8 cellular contexts compared by ENCODE assay signal in genomic region chrY:17459753-17460152, GRCh38.
A peak's percentile ranks its signal among the peaks of the same experiment; 100 is the strongest.
DNase-seq lines count a peak whose midpoint lies in the region; ATAC-seq, FAIRE-seq and TF ChIP-seq lines count a peak whose summit lies in the region.
"Not testable (repeated sequence)": the region's sequence is repeated elsewhere in the genome, so short reads cannot be mapped to it uniquely, and the experiment has no call there.

No MANE protein-coding gene starts in this region.

- not testable (repeated sequence) for H3K9me3 ChIP-seq in DND-41 (ENCODE audit: insufficient read depth, low read length, severe bottlenecking); naive thymus-derived CD4-positive, alpha-beta T cell (ENCODE audit: control insufficient read depth in 2 of 3, low read length in 3 of 3)

- not testable (repeated sequence) for H3K27ac ChIP-seq in DND-41 (ENCODE audit: low read length); naive thymus-derived CD4-positive, alpha-beta T cell (ENCODE audit: low read depth, low read length)

- not testable (repeated sequence) for H3K4me3 ChIP-seq in DND-41 (ENCODE audit: low read depth in 1 of 2, low read length in 2 of 2); naive thymus-derived CD4-positive, alpha-beta T cell (ENCODE audit: low read length)

- not testable (repeated sequence) for H3K9ac ChIP-seq in DND-41 (ENCODE audit: low read depth, low read length)

- H3K4me1 Mint-ChIP-seq in activated T-helper 17 cell treated with anti-CD3 and anti-CD28 coated beads, Interleukin-2, amount 50 U/mL, for 72 hours; naive thymus-derived CD4-positive, alpha-beta T cell: not testable (repeated sequence)

- not testable (repeated sequence) for H3K9me3 Mint-ChIP-seq in activated T-helper 17 cell treated with anti-CD3 and anti-CD28 coated beads, Interleukin-2, amount 50 U/mL, for 72 hours; naive thymus-derived CD4-positive, alpha-beta T cell

- not testable (repeated sequence) for DNase-seq in DND-41; GM19239 (ENCODE audit: insufficient read length, low spot score); naive thymus-derived CD4-positive, alpha-beta T cell

- H3K36me3 ChIP-seq in DND-41 (ENCODE audit: insufficient read depth, low read length); naive thymus-derived CD4-positive, alpha-beta T cell (ENCODE audit: control insufficient read depth in 2 of 3, insufficient read depth in 3 of 3, low read length in 3 of 3): not testable (repeated sequence)

- H3K27ac Mint-ChIP-seq in activated T-helper 17 cell treated with anti-CD3 and anti-CD28 coated beads, Interleukin-2, amount 50 U/mL, for 72 hours; naive thymus-derived CD4-positive, alpha-beta T cell: not testable (repeated sequence)

- H3K27me3 Mint-ChIP-seq in activated T-helper 17 cell treated with anti-CD3 and anti-CD28 coated beads, Interleukin-2, amount 50 U/mL, for 72 hours; naive thymus-derived CD4-positive, alpha-beta T cell: not testable (repeated sequence)

- peak; percentile 100 for FAIRE-seq in GM19239 (lab: Jason Lieb, UNC)

- not testable (repeated sequence) for H3K4me3 Mint-ChIP-seq in activated T-helper 17 cell treated with anti-CD3 and anti-CD28 coated beads, Interleukin-2, amount 50 U/mL, for 72 hours; naive thymus-derived CD4-positive, alpha-beta T cell

- not testable (repeated sequence) for H3K36me3 Mint-ChIP-seq in activated T-helper 17 cell treated with anti-CD3 and anti-CD28 coated beads, Interleukin-2, amount 50 U/mL, for 72 hours (ENCODE audit: low read depth); naive thymus-derived CD4-positive, alpha-beta T cell

- CTCF ChIA-PET in naive thymus-derived CD4-positive, alpha-beta T cell (lab: Charles Lee) = not testable (repeated sequence)

- intact Hi-C loops in naive thymus-derived CD4-positive, alpha-beta T cell (cut with micrococcal nuclease) = not testable (repeated sequence)

- not testable (repeated sequence) for H2AFZ ChIP-seq in DND-41 (ENCODE audit: low read depth, low read length)

- H3K79me2 ChIP-seq in DND-41 (ENCODE audit: insufficient read depth, low read length) = not testable (repeated sequence)

- not testable (repeated sequence) for H4K20me1 ChIP-seq in DND-41 (ENCODE audit: insufficient read depth, low read length)

- H3K27me3 ChIP-seq in DND-41 (ENCODE audit: insufficient read depth, low read length, poor library complexity); naive thymus-derived CD4-positive, alpha-beta T cell (ENCODE audit: control insufficient read depth in 2 of 2, insufficient read depth in 2 of 2, low read length in 2 of 2): not testable (repeated sequence)

- TF ChIP-seq CTCF in DND-41 (IDR thresholded peaks at IDR 0.05; ENCODE audit: borderline replicate concordance, extremely low read depth, low read length, poor library complexity, severe bottlenecking) = not testable (repeated sequence)

- ATAC-seq in DND-41 (ENCODE audit: insufficient read depth, low read depth) (peak; percentile 93), GM21515 (IDR thresholded peaks at IDR 0.05; ENCODE audit: unreplicated experiment) (peak; percentile 85), HG02759 (IDR thresholded peaks at IDR 0.05; ENCODE audit: unreplicated experiment) (peak; percentile 98), HG03139 (IDR thresholded peaks at IDR 0.05; ENCODE audit: unreplicated experiment) (peak; percentile 90), HG03521 (IDR thresholded peaks at IDR 0.05; ENCODE audit: unreplicated experiment) (peak; percentile 87)
- ATAC-seq in activated T-helper 17 cell treated with anti-CD3 and anti-CD28 coated beads, Interleukin-2, amount 50 U/mL, for 72 hours (replicated peaks) = peak; percentile 54
- peak; percentile 78 for ATAC-seq in naive thymus-derived CD4-positive, alpha-beta T cell

- H3K4me2 ChIP-seq in DND-41 (ENCODE audit: insufficient read depth, low read length) = not testable (repeated sequence)

- POLR2A ChIA-PET in naive thymus-derived CD4-positive, alpha-beta T cell (lab: Charles Lee) = not testable (repeated sequence)

- H3K4me1 ChIP-seq in DND-41 (ENCODE audit: insufficient read depth, low read length); naive thymus-derived CD4-positive, alpha-beta T cell (ENCODE audit: control insufficient read depth in 2 of 2, insufficient read depth in 2 of 2, low read length in 2 of 2): not testable (repeated sequence)
